8 cellular contexts compared by ENCODE assay signal in genomic region chr6:106974999-106975698, GRCh38. TPM values are rescaled to one million over a fixed set of nuclear protein-coding genes. Genes with fewer than 3 reads are reported as not detected.
DNase-seq lines count a peak whose midpoint lies in the region; ATAC-seq, FAIRE-seq and TF ChIP-seq lines count a peak whose summit lies in the region.

No MANE protein-coding gene starts in this region.

- intact Hi-C loops in breast epithelium (cut with DNase I; ENCODE audit: low total_unique reads) (no loop called here), HepG2 (cut with micrococcal nuclease; ENCODE audit: unreplicated experiment) (loop anchor here (1.0 to 10.0 kb wide), 4 partner anchors 90 to 348 kb away; partner anchors contain the start of genes QRSL1 and RTN4IP1)

- peak overlapping the region; percentile 63 for H3K4me3 ChIP-seq in NT2/D1 (ENCODE audit: insufficient read length, low read depth)
- H3K4me3 ChIP-seq in breast epithelium, result peak overlapping the region; percentile 58 to 80 (median 71)
- H3K4me3 ChIP-seq in HepG2 (replicated peaks in 1 of 3; ENCODE audit: insufficient read depth in 1 of 3, low read depth in 2 of 3, low read length in 3 of 3), result peak overlapping the region; percentile 63 to 86 (median 77)
- peak overlapping the region in 4 of 5 donors; percentile 58 to 69 (median 62) for H3K4me3 ChIP-seq in subcutaneous abdominal adipose tissue (ENCODE audit: low read depth in 1 of 5, low read length in 5 of 5)

- no peak overlapping the region for H2AFZ ChIP-seq in HepG2 (ENCODE audit: low read length)

- DNase-seq in ACHN (peak; percentile 59), GM13976 (ENCODE audit: low spot score) (peak; percentile 65), NT2/D1 (ENCODE audit: low read depth, low spot score) (no peak), breast epithelium (ENCODE audit: low spot score in 2 of 2) (peak; percentile 26 to 69), HepG2 (ENCODE audit: low spot score) (no peak)

- TF ChIP-seq EP300 in HepG2 (IDR thresholded peaks at IDR 0.05; ENCODE audit: low read depth in 2 of 2, low read length in 2 of 2) (no peak), HepG2 (CRISPR knock-in tag; IDR thresholded peaks at IDR 0.05; ENCODE audit: borderline replicate concordance) (no peak)

- H3K9me3 ChIP-seq in NT2/D1 (ENCODE audit: insufficient read depth, low read length) (no peaks in the 10 kb centered on the region), breast epithelium (no peaks in the 10 kb centered on the region), HepG2 (ENCODE audit: low read length) (no peaks in the 10 kb centered on the region), subcutaneous abdominal adipose tissue (ENCODE audit: control insufficient read depth in 5 of 5, low read length in 5 of 5) (no peaks in the 10 kb centered on the region)

- no peaks in the 10 kb centered on the region for H4K20me1 ChIP-seq in HepG2 (ENCODE audit: insufficient read depth, low read length)

- H3K27me3 ChIP-seq in NT2/D1 (ENCODE audit: insufficient read depth, insufficient read length) (no peaks in the 10 kb centered on the region), breast epithelium (no peaks in the 10 kb centered on the region), HepG2 (ENCODE audit: control insufficient read depth in 1 of 2, insufficient read depth in 2 of 2, low read length in 2 of 2) (peaks cover 0 to 17% of the 10 kb centered on the region in 2 experiments; a peak in 3 of 5 replicates), subcutaneous abdominal adipose tissue (ENCODE audit: control insufficient read depth in 5 of 5, insufficient read depth in 4 of 5, low read length in 5 of 5) (peaks cover 12 to 43% (median 32%) of the 10 kb centered on the region in 5 donors)

- H3K36me3 ChIP-seq in NT2/D1 (ENCODE audit: insufficient read depth, insufficient read length, low read length), result peaks cover 30% of the 10 kb centered on the region
- H3K36me3 ChIP-seq in breast epithelium, result no peaks in the 10 kb centered on the region
- no peaks in the 10 kb centered on the region for H3K36me3 ChIP-seq in HepG2 (replicated peaks in 1 of 2; ENCODE audit: control insufficient read depth in 1 of 2, insufficient read depth in 2 of 2, low read length in 2 of 2)
- H3K36me3 ChIP-seq in subcutaneous abdominal adipose tissue (ENCODE audit: control insufficient read depth in 5 of 5, insufficient read depth in 5 of 5, low read length in 5 of 5), result no peaks in the 10 kb centered on the region

- peaks cover 2% of the 10 kb centered on the region for H3K79me2 ChIP-seq in HepG2 (ENCODE audit: insufficient read depth, low read length)

- FAIRE-seq in HepG2 (lab: Jason Lieb, UNC), result no peak

- POLR2A ChIA-PET in HepG2 (lab: Yijun Ruan, JAX), result no interaction called here

- in situ Hi-C loops in ACHN (cut with HindIII; ENCODE audit: low pct_ligation_motif_present, low pct_unique_long_range_greater_than_20kb, low sequenced_read_pairs), result no loop called here
- in situ Hi-C loops in GM13976 (cut with MboI; ENCODE audit: low sequenced_read_pairs, unreplicated experiment), result loop anchor here (25.0 kb wide), 2 partner anchors 413 to 638 kb away; partner anchors contain the start of gene ATG5
- in situ Hi-C loops in HepG2 (cut with HindIII; ENCODE audit: extremely low pct_ligation_motif_present, low pct_unique_long_range_greater_than_20kb), result loop anchor here (5.0 to 25.0 kb wide), 4 partner anchors 88 to 638 kb away; partner anchors contain the start of gene ATG5

- WGBS in HepG2 (ENCODE audit: low lambda C conversion rate), result under 1% methylated on average over 25 of the region's 85 CpGs

- peak overlapping the region; percentile 85 for H3K4me2 ChIP-seq in HepG2 (ENCODE audit: low read depth, low read length)

- CTCF ChIA-PET in HepG2 (lab: Yijun Ruan, JAX; ENCODE audit: low intra/inter-chr PET ratio, low total read pairs), result interaction anchor here (1.0 kb wide), 1 partner anchor 367 kb away, joined by 3 read pairs; no protein-coding TSS in a partner anchor

- peak; percentile 50 for TF ChIP-seq CTCF in GM13976 (IDR thresholded peaks at IDR 0.05; ENCODE audit: borderline replicate concordance, control extremely low read depth, extremely low read depth, insufficient read depth, missing control alignments)
- peak in 1 of 3 donors; percentile 17 for TF ChIP-seq CTCF in breast epithelium (IDR thresholded peaks at IDR 0.05)
- TF ChIP-seq CTCF in HepG2 (CRISPR knock-in tag; IDR thresholded peaks at IDR 0.05), result peak; percentile 67

- H3K27ac ChIP-seq in breast epithelium, result peak overlapping the region; percentile 90 to 93
- no peak overlapping the region for H3K27ac ChIP-seq in HepG2 (ENCODE audit: extremely low read length, insufficient read depth, low read length)
- no peak overlapping the region for H3K27ac ChIP-seq in subcutaneous abdominal adipose tissue (ENCODE audit: low read depth, low read length)

- BruUV-seq in HepG2 (replicated peaks; lab: Mats Ljungman, UMichigan), result no TSS peak

- ATAC-seq in HG03103 (IDR thresholded peaks at IDR 0.05; ENCODE audit: low read depth, unreplicated experiment) (peak; percentile 48), HepG2 (peak; percentile 93), HG03469 (IDR thresholded peaks at IDR 0.05; ENCODE audit: unreplicated experiment) (no peak)

- H3K4me1 ChIP-seq in NT2/D1 (ENCODE audit: insufficient read depth, insufficient read length) (no peaks in the 10 kb centered on the region), breast epithelium (no peaks in the 10 kb centered on the region), HepG2 (ENCODE audit: insufficient read depth, low read length) (peaks cover 34% of the 10 kb centered on the region), subcutaneous abdominal adipose tissue (ENCODE audit: control insufficient read depth in 5 of 5, insufficient read depth in 5 of 5, low read length in 5 of 5) (peaks cover 0 to 24% (median 19%) of the 10 kb centered on the region in 5 donors)

- H3K9ac ChIP-seq in NT2/D1 (ENCODE audit: insufficient read length, low read depth), result peak overlapping the region; percentile 81
- H3K9ac ChIP-seq in HepG2 (ENCODE audit: insufficient read depth, low read depth, low read length), result peak overlapping the region; percentile 64
- H3K9ac ChIP-seq in subcutaneous abdominal adipose tissue (ENCODE audit: low read length in 5 of 5), result no peak overlapping the region

- TF ChIP-seq POLR2A in breast epithelium (IDR thresholded peaks at IDR 0.05) (no peak), HepG2 (IDR thresholded peaks at IDR 0.05; ENCODE audit: insufficient read depth in 1 of 2, low read depth in 2 of 2, low read length in 2 of 2) (no peak)

- TF ChIP-seq RAD21 in HepG2 (CRISPR knock-in tag; IDR thresholded peaks at IDR 0.05), result peak; percentile 90

TF ChIP-seq in HepG2, 621 proteins besides CTCF, POLR2A, EP300 and RAD21 (continues in another document):
- TF ChIP-seq KLF6 (CRISPR knock-in tag; IDR thresholded peaks at IDR 0.05), result no peak

RNA-seq across cellular contexts. Expression of gene CD24, which starts 0.6 kb away (rescaled TPM):
- total RNA-seq in breast epithelium (100 to 1,000 TPM in 2 of 3 donors, 10 to 100 TPM in 1; 16.8 to 470 (median 201) TPM), HepG2 (2016; rRNA removed; fragmentation: Illumina TruSeq; extraction: Trizol) (11.3 and 13.6 TPM in 2 replicates)
- 4.1 and 5.7 TPM in 2 replicates for total RNA-seq in HepG2 (2016; cell fraction: cytosol; rRNA removed; fragmentation: Illumina TruSeq; extraction: Trizol; ENCODE audit: low read depth)
- 9.1 and 11.6 TPM in 2 replicates for total RNA-seq in HepG2 (2016; cell fraction: insoluble cytoplasmic fraction; rRNA removed; fragmentation: Illumina TruSeq; extraction: Trizol)
- total RNA-seq in HepG2 (2016; cell fraction: membrane; rRNA removed; fragmentation: Illumina TruSeq; extraction: Trizol), result 11.4 and 13.2 TPM in 2 replicates
- total RNA-seq in HepG2 (2016; cell fraction: nucleus; rRNA removed; fragmentation: Illumina TruSeq; extraction: Trizol), result 8.9 and 9.3 TPM in 2 replicates
- 16.6 and 30.5 TPM in 2 replicates for polyA plus RNA-seq in HepG2 (2011; rRNA removed)
- polyA plus RNA-seq in HepG2 (2011; cell fraction: cytosol; rRNA removed), result 27.0 and 27.3 TPM in 2 replicates
- 9.1 and 9.6 TPM in 2 replicates for polyA plus RNA-seq in HepG2 (2011; cell fraction: nucleus; rRNA removed)
- 31.0 and 42.6 TPM in 2 replicates for polyA plus RNA-seq in HepG2 (2012)
- 6.8 and 8.0 TPM in 2 replicates for polyA plus RNA-seq in HepG2 (2016; cell fraction: cytosol; fragmentation: Illumina TruSeq; extraction: Trizol; ENCODE audit: low read depth)
- polyA plus RNA-seq in HepG2 (2016; cell fraction: insoluble cytoplasmic fraction; fragmentation: Illumina TruSeq; extraction: Trizol; ENCODE audit: low read depth), result 16.0 and 16.5 TPM in 2 replicates
- 14.8 and 15.9 TPM in 2 replicates for polyA plus RNA-seq in HepG2 (2016; cell fraction: membrane; fragmentation: Illumina TruSeq; extraction: Trizol; ENCODE audit: low read depth)
- polyA plus RNA-seq in HepG2 (2016; cell fraction: nucleus; fragmentation: Illumina TruSeq; extraction: Trizol; ENCODE audit: insufficient read depth, low read depth), result 18.9 and 22.2 TPM in 2 replicates
- polyA minus RNA-seq in HepG2 (2011; rRNA and poly(A)+ RNA removed; ENCODE audit: low replicate concordance), result 11.4 and 19.3 TPM in 2 replicates
- polyA minus RNA-seq in HepG2 (2011; cell fraction: cytosol; rRNA and poly(A)+ RNA removed), result 35.1 and 38.1 TPM in 2 replicates
- polyA minus RNA-seq in HepG2 (2011; cell fraction: nucleus; rRNA and poly(A)+ RNA removed), result 10.4 and 12.7 TPM in 2 replicates

RNA-seq across cellular contexts. Expression of gene MTRES1, which starts 52.9 kb away (rescaled TPM):
- 10 to 100 TPM; 10.8 to 13.5 (median 13.3) TPM for total RNA-seq in breast epithelium
- 11.9 and 13.6 TPM in 2 replicates for total RNA-seq in HepG2 (2016; rRNA removed; fragmentation: Illumina TruSeq; extraction: Trizol)
- total RNA-seq in HepG2 (2016; cell fraction: cytosol; rRNA removed; fragmentation: Illumina TruSeq; extraction: Trizol; ENCODE audit: low read depth), result 6.0 TPM in 2 replicates
- 13.1 and 13.2 TPM in 2 replicates for total RNA-seq in HepG2 (2016; cell fraction: insoluble cytoplasmic fraction; rRNA removed; fragmentation: Illumina TruSeq; extraction: Trizol)
- total RNA-seq in HepG2 (2016; cell fraction: membrane; rRNA removed; fragmentation: Illumina TruSeq; extraction: Trizol), result 7.3 and 8.0 TPM in 2 replicates
- 8.9 TPM in 2 replicates for total RNA-seq in HepG2 (2016; cell fraction: nucleus; rRNA removed; fragmentation: Illumina TruSeq; extraction: Trizol)
- 6.2 and 6.6 TPM in 2 replicates for polyA plus RNA-seq in HepG2 (2011; rRNA removed)
- 3.7 and 4.0 TPM in 2 replicates for polyA plus RNA-seq in HepG2 (2011; cell fraction: cytosol; rRNA removed)
- 4.6 and 6.5 TPM in 2 replicates for polyA plus RNA-seq in HepG2 (2011; cell fraction: nucleus; rRNA removed)
- 6.7 and 10.9 TPM in 2 replicates for polyA plus RNA-seq in HepG2 (2012)
- polyA plus RNA-seq in HepG2 (2016; cell fraction: cytosol; fragmentation: Illumina TruSeq; extraction: Trizol; ENCODE audit: low read depth), result 4.8 and 5.2 TPM in 2 replicates
- polyA plus RNA-seq in HepG2 (2016; cell fraction: insoluble cytoplasmic fraction; fragmentation: Illumina TruSeq; extraction: Trizol; ENCODE audit: low read depth), result 17.6 and 20.0 TPM in 2 replicates
- 4.2 and 5.9 TPM in 2 replicates for polyA plus RNA-seq in HepG2 (2016; cell fraction: membrane; fragmentation: Illumina TruSeq; extraction: Trizol; ENCODE audit: low read depth)
- 22.2 and 24.5 TPM in 2 replicates for polyA plus RNA-seq in HepG2 (2016; cell fraction: nucleus; fragmentation: Illumina TruSeq; extraction: Trizol; ENCODE audit: insufficient read depth, low read depth)
- 3.2 and 4.1 TPM in 2 replicates for polyA minus RNA-seq in HepG2 (2011; rRNA and poly(A)+ RNA removed; ENCODE audit: low replicate concordance)
- 1.9 and 2.9 TPM in 2 replicates for polyA minus RNA-seq in HepG2 (2011; cell fraction: cytosol; rRNA and poly(A)+ RNA removed)
- polyA minus RNA-seq in HepG2 (2011; cell fraction: nucleus; rRNA and poly(A)+ RNA removed), result 9.0 and 9.7 TPM in 2 replicates

Comparison
In these comparisons a context has a peak if more than half of its experiments do, and no peak if none do; other contexts are left out.
1. DNase-seq: peak in ACHN (single experiment), GM13976 (single experiment) and breast epithelium (2 of 2); none in NT2/D1 (single experiment) and HepG2 (single experiment).
2. H3K9ac ChIP-seq: peak in NT2/D1 (single experiment) and HepG2 (single experiment); none in subcutaneous abdominal adipose tissue (0 of 5).
3. H3K27ac ChIP-seq: peak in breast epithelium (2 of 2); none in HepG2 (single experiment) and subcutaneous abdominal adipose tissue (single experiment).
4. Peak in every context shown above with its lines, with median percentiles within 50 percentile points of each other: H3K4me3 ChIP-seq.